In genomic region chr19:52648336-52648990, GRCh38 we compare ENCODE assay signal across 20 cellular contexts. TPM values are rescaled to one million over a fixed set of nuclear protein-coding genes. Genes with fewer than 3 reads are reported as not detected.
DNase-seq lines count a peak whose midpoint lies in the region; ATAC-seq, FAIRE-seq and TF ChIP-seq lines count a peak whose summit lies in the region.
"Had no signal": no experiment of that assay in that cellular context is flagged by ENCODE, and none has a peak within 500 bp of the region (broad histone marks: within the 10 kb centered on the region; RNA-seq: fewer than 3 reads in every experiment).

No MANE protein-coding gene starts in this region.

- H3K36me3 Mint-ChIP-seq in HFFc6 (ENCODE audit: low read depth) = peaks cover 86% of the 10 kb centered on the region
- peaks cover 9% of the 10 kb centered on the region for H3K36me3 Mint-ChIP-seq in T-helper 17 cell (ENCODE audit: low read depth)

- H3K9ac ChIP-seq in K562 (ENCODE audit: insufficient read depth in 1 of 2, low read depth in 2 of 2, low read length in 2 of 2) (no peak overlapping the region), keratinocyte (ENCODE audit: control insufficient read depth, extremely low read depth, insufficient read depth, low read length) (no peak overlapping the region), subcutaneous abdominal adipose tissue (ENCODE audit: low read length in 5 of 5) (no peak overlapping the region)

- H3K4me3 Mint-ChIP-seq in HFFc6 = peak overlapping the region; percentile 63
- H3K4me3 Mint-ChIP-seq in T-helper 17 cell = no peak overlapping the region
- H3K4me3 Mint-ChIP-seq: activated naive CD4-positive, alpha-beta T cell treated with anti-CD3 and anti-CD28 coated beads, Interleukin-2, amount 10 ng/mL, durations not matched to agents 7 days and 5 days; naive B cell had no signal

- H3K4me1 ChIP-seq in K562 (replicated peaks in 1 of 2; ENCODE audit: control insufficient read depth in 2 of 2, insufficient read depth in 2 of 2, low read length in 2 of 2) (no peaks in the 10 kb centered on the region), keratinocyte (ENCODE audit: control insufficient read depth, extremely low read depth, insufficient read depth, low read length) (no peaks in the 10 kb centered on the region), subcutaneous abdominal adipose tissue (ENCODE audit: control insufficient read depth in 5 of 5, insufficient read depth in 5 of 5, low read length in 5 of 5) (peaks cover 0 to 7% (median 3%) of the 10 kb centered on the region in 5 donors)
- H3K4me1 ChIP-seq: left lung had no signal

- dilution Hi-C loops in keratinocyte (cut with MboI; ENCODE audit: extremely low pct_ligation_motif_present, low sequenced_read_pairs) = no loop called here

- CTCF ChIA-PET in K562 (lab: Yijun Ruan, JAX; ENCODE audit: low intra/inter-chr PET ratio) = no interaction called here

- peaks cover 15% of the 10 kb centered on the region for H3K9me3 Mint-ChIP-seq in HFFc6

- TF ChIP-seq RAD21 in K562 (CRISPR knock-in tag; conservative IDR thresholded peaks at IDR 0.05 in 1 of 2, IDR thresholded peaks at IDR 0.05 in 1 of 2) = no peak

- no peak for TF ChIP-seq POLR2A in K562 (conservative IDR thresholded peaks at IDR 0.05)

- H3K36me3 ChIP-seq in K562 (ENCODE audit: control insufficient read depth, insufficient read depth, low read length) (peaks cover 43% of the 10 kb centered on the region), keratinocyte (ENCODE audit: control insufficient read depth in 2 of 2, extremely low read depth in 1 of 2, insufficient read depth in 2 of 2, low read length in 2 of 2) (peaks cover 4 to 8% of the 10 kb centered on the region in 2 experiments), subcutaneous abdominal adipose tissue (ENCODE audit: control insufficient read depth in 5 of 5, insufficient read depth in 5 of 5, low read length in 5 of 5) (peaks cover 9 to 20% (median 15%) of the 10 kb centered on the region in 5 donors)

- DNase-seq in HFFc6 (peak; percentile 47), K562 (ENCODE audit: extremely low read depth in 1 of 4, low spot score in 3 of 4) (no peak), keratinocyte (ENCODE audit: low read depth, low spot score) (peak; percentile 11), D721Med (ENCODE audit: insufficient read length, low spot score) (no peak), T-helper 17 cell (no peak)
- DNase-seq in stimulated activated CD4-positive, alpha-beta T cell treated with anti-CD3 and anti-CD28 coated beads, Interleukin-2, amount 100 ng/mL, for 24 hours = no peak
- DNase-seq: activated CD4-positive, CD25-positive, alpha-beta regulatory T cell treated with anti-CD3 and anti-CD28 coated beads, Interleukin-2, amount 50 U/mL, for 72 hours; activated CD8-positive, alpha-beta memory T cell treated with anti-CD3 and anti-CD28 coated beads, Interleukin-2, amount 50 U/mL, for 4 hours; activated naive CD4-positive, alpha-beta T cell treated with anti-CD3 and anti-CD28 coated beads, Interleukin-2, amount 10 ng/mL, durations not matched to agents 7 days and 5 days; DND-41; hypothalamus; left lung; naive B cell; NCI-H2107; NCI-H774; RPMI8226; T-helper 2 cell had no signal

- no peaks in the 10 kb centered on the region for H3K9me1 ChIP-seq in K562 (ENCODE audit: control insufficient read depth, insufficient read depth, low read length)
- H3K9me1 ChIP-seq in keratinocyte (ENCODE audit: control insufficient read depth, extremely low read depth, insufficient read depth, low read length) = no peaks in the 10 kb centered on the region

- no peak overlapping the region for H3K27ac ChIP-seq in K562 (ENCODE audit: extremely low read depth, low read depth, low read length)
- no peak overlapping the region for H3K27ac ChIP-seq in keratinocyte (ENCODE audit: control insufficient read depth, insufficient read depth, low read length)
- H3K27ac ChIP-seq in subcutaneous abdominal adipose tissue (ENCODE audit: low read depth, low read length) = peak overlapping the region; percentile 63
- H3K27ac ChIP-seq: C4-2B, left lung had no signal

- intact Hi-C loops in K562 (cut with micrococcal nuclease) = no loop called here

- BruUV-seq in K562 (replicated peaks; lab: Mats Ljungman, UMichigan) = no TSS peak

- peak overlapping the region; percentile 67 for H3K27ac Mint-ChIP-seq in HFFc6
- no peak overlapping the region for H3K27ac Mint-ChIP-seq in T-helper 17 cell
- H3K27ac Mint-ChIP-seq: activated naive CD4-positive, alpha-beta T cell treated with anti-CD3 and anti-CD28 coated beads, Interleukin-2, amount 10 ng/mL, durations not matched to agents 7 days and 5 days had no signal

- H2AFZ ChIP-seq in K562 (ENCODE audit: low read depth, low read length) = no peak overlapping the region
- no peak overlapping the region for H2AFZ ChIP-seq in keratinocyte (ENCODE audit: control insufficient read depth, low read length)

- H3K27me3 ChIP-seq in K562 (ENCODE audit: control insufficient read depth in 2 of 2, insufficient read depth in 2 of 2, low read length in 2 of 2) (no peaks in the 10 kb centered on the region), keratinocyte (ENCODE audit: control insufficient read depth, extremely low read depth, insufficient read depth, low read length) (no peaks in the 10 kb centered on the region), subcutaneous abdominal adipose tissue (ENCODE audit: control insufficient read depth in 5 of 5, insufficient read depth in 4 of 5, low read length in 5 of 5) (no peaks in the 10 kb centered on the region)
- H3K27me3 ChIP-seq: left lung had no signal

- ATAC-seq in K562 (no peak), GM19463 (IDR thresholded peaks at IDR 0.05; ENCODE audit: unreplicated experiment) (no peak), T-helper 17 cell (no peak)
- ATAC-seq: left lung had no signal

- H3K4me3 ChIP-seq in K562 (no peak overlapping the region), keratinocyte (ENCODE audit: control insufficient read depth in 2 of 3, extremely low read depth in 1 of 3, insufficient read depth in 2 of 3, low read depth in 1 of 3, low read length in 3 of 3) (no peak overlapping the region), subcutaneous abdominal adipose tissue (ENCODE audit: low read depth in 1 of 5, low read length in 5 of 5) (no peak overlapping the region)
- H3K4me3 ChIP-seq: left lung had no signal

- no peak overlapping the region for H3K4me2 ChIP-seq in K562 (ENCODE audit: insufficient read depth, low read length)
- no peak overlapping the region for H3K4me2 ChIP-seq in keratinocyte (ENCODE audit: control insufficient read depth, extremely low read depth, insufficient read depth, low read depth, low read length)

- POLR2A ChIA-PET in K562 (lab: Yijun Ruan, JAX) = interaction anchor here (0.6 to 1.3 kb wide), 3 partner anchors 9 to 20 kb away, joined by 3 to 5 read pairs (median 3); no protein-coding TSS in a partner anchor

- no peaks in the 10 kb centered on the region; the same call in 1 of the 2 replicates for H3K27me3 Mint-ChIP-seq in HFFc6 (ENCODE audit: insufficient read depth)
- no peaks in the 10 kb centered on the region for H3K27me3 Mint-ChIP-seq in T-helper 17 cell
- H3K27me3 Mint-ChIP-seq: activated naive CD4-positive, alpha-beta T cell treated with anti-CD3 and anti-CD28 coated beads, Interleukin-2, amount 10 ng/mL, durations not matched to agents 7 days and 5 days; naive B cell had no signal

- H3K79me2 ChIP-seq in K562 (ENCODE audit: control insufficient read depth, insufficient read depth, low read length) (no peaks in the 10 kb centered on the region), keratinocyte (ENCODE audit: control insufficient read depth, insufficient read depth, low read length) (no peaks in the 10 kb centered on the region)

- in situ Hi-C loops in K562 (cut with MboI) = no loop called here

- H3K9me3 ChIP-seq in K562 (replicated peaks; ENCODE audit: control insufficient read depth, insufficient read depth, low read depth, low read length) (0 out of 2 replicates have a peak, but pooled peaks cover 3% of the 10 kb centered on the region), keratinocyte (ENCODE audit: control insufficient read depth, low read depth, low read length) (peaks cover 2% of the 10 kb centered on the region), subcutaneous abdominal adipose tissue (ENCODE audit: control insufficient read depth in 5 of 5, low read length in 5 of 5) (peaks cover 0 to 16% (median 9%) of the 10 kb centered on the region in 5 donors), T-helper 17 cell (ENCODE audit: control insufficient read depth, low read length, poor library complexity, severe bottlenecking) (peaks cover 15% of the 10 kb centered on the region)

- WGBS in K562 (ENCODE audit: insufficient coverage, low coverage, missing lambda C conversion rate) = 92% methylated on average over 3 of the region's 3 CpGs

- H3K4me1 Mint-ChIP-seq in HFFc6 (ENCODE audit: low read depth) (peaks cover 27% of the 10 kb centered on the region), T-helper 17 cell (no peaks in the 10 kb centered on the region)
- H3K4me1 Mint-ChIP-seq: activated naive CD4-positive, alpha-beta T cell treated with anti-CD3 and anti-CD28 coated beads, Interleukin-2, amount 10 ng/mL, durations not matched to agents 7 days and 5 days; naive B cell had no signal

- TF ChIP-seq EP300 in K562 (IDR thresholded peaks at IDR 0.05; ENCODE audit: low read length) = no peak

- FAIRE-seq in K562 (lab: Jason Lieb, UNC) (no peak), keratinocyte (lab: Jason Lieb, UNC) (no peak), D721Med (lab: Jason Lieb, UNC) (no peak)

- no peak for TF ChIP-seq CTCF in HFFc6 (IDR thresholded peaks at IDR 0.05)
- TF ChIP-seq CTCF in K562 (IDR thresholded peaks at IDR 0.05 in 2 of 3, conservative IDR thresholded peaks at IDR 0.05 in 1 of 3; ENCODE audit: insufficient read depth in 2 of 3, low read depth in 1 of 3, low read length in 3 of 3) = no peak
- TF ChIP-seq CTCF in keratinocyte (optimal IDR thresholded peaks at IDR 0.05 in 1 of 3, IDR thresholded peaks at IDR 0.05 in 1 of 3, conservative IDR thresholded peaks at IDR 0.05 in 1 of 3; ENCODE audit: extremely low read depth in 1 of 3, insufficient read depth in 2 of 3, low read length in 3 of 3) = no peak
- TF ChIP-seq CTCF in D721Med (IDR thresholded peaks at IDR 0.05; ENCODE audit: insufficient read depth, missing control alignments) = no peak

- no peaks in the 10 kb centered on the region for H4K20me1 ChIP-seq in K562 (replicated peaks; ENCODE audit: control insufficient read depth, insufficient read depth, low read length)
- H4K20me1 ChIP-seq in keratinocyte (ENCODE audit: control insufficient read depth, extremely low read depth, insufficient read depth, low read length) = no peaks in the 10 kb centered on the region

RNA-seq across cellular contexts. Expression of gene ZNF83, which starts 10.3 kb away (rescaled TPM):
- total RNA-seq in HFFc6 (2021; fragmentation: NEBNext Ultra II Directional; extraction: Animal tissue kit (Norgen Biotek cat#: 25700)) = 10 to 100 TPM; 22.8 to 31.1 (median 26.0) TPM
- 132 and 250 TPM in 2 replicates for total RNA-seq in K562 (2011; cell fraction: chromatin; rRNA removed; ENCODE audit: low replicate concordance)
- 69.4 and 90.8 TPM in 2 replicates for total RNA-seq in K562 (2011; cell fraction: nucleolus; rRNA removed)
- total RNA-seq in K562 (2011; cell fraction: nucleoplasm; rRNA removed) = 166 and 244 TPM in 2 replicates
- 35.2 and 35.3 TPM in 2 replicates for total RNA-seq in K562 (2014; rRNA removed)
- total RNA-seq in K562 (2014; rRNA removed; fragmentation: Illumina TruSeq; extraction: Trizol) = 70.0 and 80.3 TPM in 2 replicates
- 63.2 and 67.0 TPM in 2 replicates for total RNA-seq in K562 (2015; rRNA removed; fragmentation: Illumina TruSeq; extraction: Trizol)
- 37.9 and 38.2 TPM in 2 replicates for total RNA-seq in K562 (2021)
- polyA plus RNA-seq in K562 (2011; rRNA removed) = 74.3 and 82.6 TPM in 2 replicates
- polyA plus RNA-seq in K562 (2011; cell fraction: cytosol; rRNA removed) = 12.3 and 38.2 TPM in 2 replicates
- 129 and 148 TPM in 2 replicates for polyA plus RNA-seq in K562 (2011; cell fraction: nucleus; rRNA removed)
- 27.7 and 49.9 TPM in 2 replicates for polyA plus RNA-seq in K562 (2012)
- 47.8 and 54.1 TPM in 2 replicates for polyA plus RNA-seq in K562 (2014; fragmentation: Illumina TruSeq; extraction: Trizol)
- polyA plus RNA-seq in K562 (2014; fragmentation: Nextera tagmentation; extraction: Ambion mirVana) = 10 to 100 TPM; 18.6 to 28.2 TPM
- polyA plus RNA-seq in K562 (2014; rRNA removed) = 49.9 and 51.9 TPM in 2 replicates
- polyA minus RNA-seq in K562 (2011; rRNA and poly(A)+ RNA removed) = 63.7 and 81.3 TPM in 2 replicates
- polyA minus RNA-seq in K562 (2011; cell fraction: cytosol; rRNA and poly(A)+ RNA removed) = 19.2 and 20.6 TPM in 2 replicates
- polyA minus RNA-seq in K562 (2011; cell fraction: nucleus; rRNA and poly(A)+ RNA removed) = 43.5 and 79.2 TPM in 2 replicates
- 18.3 to 67.3 TPM (median 47.3 TPM) in 3 replicates for polyA plus RNA-seq in keratinocyte
- polyA plus RNA-seq in keratinocyte (2011; ENCODE audit: low read depth) = 80.4 TPM
- polyA plus RNA-seq in keratinocyte (2011; cell fraction: cytosol; rRNA removed) = 9.0 and 22.6 TPM in 2 replicates
- polyA plus RNA-seq in keratinocyte (2011; cell fraction: nucleus; rRNA removed) = 188 and 216 TPM in 2 replicates
- 13.9 and 87.3 TPM in 2 replicates for polyA plus RNA-seq in keratinocyte (2012; ENCODE audit: low replicate concordance)
- polyA minus RNA-seq in keratinocyte = 6.0 to 46.1 TPM (median 37.9 TPM) in 3 replicates
- polyA minus RNA-seq in keratinocyte (2011; cell fraction: cytosol; rRNA and poly(A)+ RNA removed) = 8.8 TPM
- polyA minus RNA-seq in keratinocyte (2011; cell fraction: nucleus; rRNA and poly(A)+ RNA removed) = 53.8 and 94.5 TPM in 2 replicates
- total RNA-seq in T-helper 17 cell = 10 to 100 TPM; 56.1 to 61.1 TPM

Comparison
In these comparisons a context has a peak if more than half of its experiments do, and no peak if none do; other contexts are left out.
1. DNase-seq: peak in HFFc6 (single experiment) and keratinocyte (single experiment); none in K562 (0 of 4), D721Med (single experiment), T-helper 17 cell (0 of 3) and stimulated activated CD4-positive, alpha-beta T cell treated with anti-CD3 and anti-CD28 coated beads, Interleukin-2, amount 100 ng/mL, for 24 hours (0 of 2).